Comparison of ENCODE assay signal across 21 cellular contexts in genomic region chr5:164934039-164934438, GRCh38.
DNase-seq lines count a peak whose midpoint lies in the region; TF ChIP-seq lines count a peak whose summit lies in the region.
"Had no signal": no experiment of that assay in that cellular context is flagged by ENCODE, and none has a peak within 500 bp of the region (broad histone marks: within the 10 kb centered on the region; RNA-seq: fewer than 3 reads in every experiment).

No MANE protein-coding gene starts in this region.

- peaks cover 5% of the 10 kb centered on the region for H3K4me1 Mint-ChIP-seq in endodermal cell
- no peaks in the 10 kb centered on the region for H3K4me1 Mint-ChIP-seq in T-helper 2 cell treated with Interferon-gamma antibody and Interleukin-4, amounts not matched to agents 5 μg/mL and 100 μg/mL, for 36 hours (ENCODE audit: low read depth)
- H3K4me1 Mint-ChIP-seq: CD8-positive, alpha-beta memory T cell had no signal

- H3K9ac ChIP-seq in OCI-LY1 (ENCODE audit: low read length), result no peak overlapping the region
- no peak overlapping the region for H3K9ac ChIP-seq in endodermal cell (ENCODE audit: extremely low read depth, low read length, poor library complexity, severe bottlenecking)

- H3K4me1 ChIP-seq in OCI-LY1 (ENCODE audit: insufficient read depth, low read length, severe bottlenecking), result peaks cover 8% of the 10 kb centered on the region
- H3K4me1 ChIP-seq in endodermal cell (ENCODE audit: control insufficient read depth, insufficient read depth, low read length), result no peaks in the 10 kb centered on the region

- DNase-seq in GM12865 (ENCODE audit: low read depth) (peak; percentile 11), HT-29 (ENCODE audit: low spot score) (peak; percentile 22), endodermal cell (peak; percentile 42), NCI-H226 (no peak), NCI-H345 (lab: John Stamatoyannopoulos, UW) (no peak)
- DNase-seq in T-helper 2 cell treated with Interferon-gamma antibody and Interleukin-4, amounts not matched to agents 5 μg/mL and 100 μg/mL, for 36 hours (ENCODE audit: low spot score), result no peak
- DNase-seq: ACHN; C1 segment of cervical spinal cord; CD8-positive, alpha-beta memory T cell; HCEC 1CT; KG1; NCI-H1092 treated with DMSO at 0.1 percent for 48 hours; NCI-H146; NCI-H2029 treated with DMSO at 0.1 percent for 48 hours; NCI-H2171; NCI-H446 treated with DMSO at 0.1 percent for 48 hours; SIG-M5; T-helper 1 cell; T1000 had no signal

- no peaks in the 10 kb centered on the region for H3K36me3 Mint-ChIP-seq in endodermal cell (ENCODE audit: low read depth)
- H3K36me3 Mint-ChIP-seq in T-helper 2 cell treated with Interferon-gamma antibody and Interleukin-4, amounts not matched to agents 5 μg/mL and 100 μg/mL, for 36 hours (ENCODE audit: low read depth), result no peaks in the 10 kb centered on the region
- H3K36me3 Mint-ChIP-seq: CD8-positive, alpha-beta memory T cell had no signal

- no peak overlapping the region for H2AFZ ChIP-seq in OCI-LY1 (ENCODE audit: low read length)

- H3K27ac Mint-ChIP-seq in endodermal cell, result no peak overlapping the region
- no peak overlapping the region for H3K27ac Mint-ChIP-seq in T-helper 2 cell treated with Interferon-gamma antibody and Interleukin-4, amounts not matched to agents 5 μg/mL and 100 μg/mL, for 36 hours
- H3K27ac Mint-ChIP-seq: CD8-positive, alpha-beta memory T cell had no signal

- no peaks in the 10 kb centered on the region for H3K9me2 ChIP-seq in OCI-LY1 (ENCODE audit: low read depth, low read length)

- peaks cover 32% of the 10 kb centered on the region for H3K9me3 Mint-ChIP-seq in endodermal cell
- peaks cover 50% of the 10 kb centered on the region for H3K9me3 Mint-ChIP-seq in T-helper 2 cell treated with Interferon-gamma antibody and Interleukin-4, amounts not matched to agents 5 μg/mL and 100 μg/mL, for 36 hours

- no peaks in the 10 kb centered on the region for H4K20me1 ChIP-seq in OCI-LY1 (ENCODE audit: insufficient read depth, low read length)

- no peak overlapping the region for H3K27ac ChIP-seq in OCI-LY1 (ENCODE audit: low read depth, low read length, poor library complexity, severe bottlenecking)
- no peak overlapping the region for H3K27ac ChIP-seq in endodermal cell (ENCODE audit: low read depth, low read length)
- H3K27ac ChIP-seq: RWPE1 had no signal

- H3K36me3 ChIP-seq in OCI-LY1 (ENCODE audit: insufficient read depth, low read length), result no peaks in the 10 kb centered on the region
- no peaks in the 10 kb centered on the region for H3K36me3 ChIP-seq in endodermal cell (ENCODE audit: control insufficient read depth, insufficient read depth, low read length)

- H3K27me3 ChIP-seq in OCI-LY1 (ENCODE audit: insufficient read depth, low read length) (no peaks in the 10 kb centered on the region), endodermal cell (ENCODE audit: control insufficient read depth, insufficient read depth, low read length, poor library complexity, severe bottlenecking) (no peaks in the 10 kb centered on the region)

- H3K9me3 ChIP-seq in OCI-LY1 (ENCODE audit: low read length) (no peaks in the 10 kb centered on the region), endodermal cell (ENCODE audit: control insufficient read depth, low read length) (peaks cover 4% of the 10 kb centered on the region)

- no peak overlapping the region for H3K4me3 Mint-ChIP-seq in endodermal cell
- H3K4me3 Mint-ChIP-seq in T-helper 2 cell treated with Interferon-gamma antibody and Interleukin-4, amounts not matched to agents 5 μg/mL and 100 μg/mL, for 36 hours, result no peak overlapping the region
- H3K4me3 Mint-ChIP-seq: CD8-positive, alpha-beta memory T cell had no signal

- H3K79me2 ChIP-seq in OCI-LY1 (ENCODE audit: insufficient read depth, low read length), result no peaks in the 10 kb centered on the region

- no peaks in the 10 kb centered on the region for H3K27me3 Mint-ChIP-seq in endodermal cell (ENCODE audit: insufficient read depth)
- H3K27me3 Mint-ChIP-seq in T-helper 2 cell treated with Interferon-gamma antibody and Interleukin-4, amounts not matched to agents 5 μg/mL and 100 μg/mL, for 36 hours (ENCODE audit: low read depth), result no peaks in the 10 kb centered on the region
- H3K27me3 Mint-ChIP-seq: CD8-positive, alpha-beta memory T cell had no signal

- H3K4me2 ChIP-seq in OCI-LY1 (ENCODE audit: low read length), result 0 out of 2 replicates have a peak overlapping the region, but pooled peaks have one; percentile 32

- WGBS in endodermal cell (ENCODE audit: insufficient coverage in 1 of 2, insufficient read length in 1 of 2), 2 experiments, result 89 to 95% methylated on average over 4 to 7 of the region's 7 CpGs

- TF ChIP-seq CTCF in GM12865 (IDR thresholded peaks at IDR 0.05; ENCODE audit: insufficient read depth, low read depth, low read length, missing control alignments) (no peak), OCI-LY1 (IDR thresholded peaks at IDR 0.05; ENCODE audit: low read length) (no peak), endodermal cell (conservative IDR thresholded peaks at IDR 0.05) (no peak)

- no peaks in the 10 kb centered on the region for H3F3A ChIP-seq in OCI-LY1 (ENCODE audit: insufficient read depth, low read length)

- H3K4me3 ChIP-seq in GM12865 (ENCODE audit: low read depth, low read length) (no peak overlapping the region), OCI-LY1 (ENCODE audit: low read depth, low read length, poor library complexity, severe bottlenecking) (peak overlapping the region; percentile 21), endodermal cell (ENCODE audit: low read length) (no peak overlapping the region)

Comparison
In these comparisons a context has a peak if more than half of its experiments do, and no peak if none do; other contexts are left out.
1. DNase-seq: peak in GM12865 (single experiment), HT-29 (single experiment) and endodermal cell (single experiment); none in NCI-H226 (single experiment), NCI-H345 (single experiment) and T-helper 2 cell treated with Interferon-gamma antibody and Interleukin-4, amounts not matched to agents 5 μg/mL and 100 μg/mL, for 36 hours (single experiment).